In the genomic region with DNA sequence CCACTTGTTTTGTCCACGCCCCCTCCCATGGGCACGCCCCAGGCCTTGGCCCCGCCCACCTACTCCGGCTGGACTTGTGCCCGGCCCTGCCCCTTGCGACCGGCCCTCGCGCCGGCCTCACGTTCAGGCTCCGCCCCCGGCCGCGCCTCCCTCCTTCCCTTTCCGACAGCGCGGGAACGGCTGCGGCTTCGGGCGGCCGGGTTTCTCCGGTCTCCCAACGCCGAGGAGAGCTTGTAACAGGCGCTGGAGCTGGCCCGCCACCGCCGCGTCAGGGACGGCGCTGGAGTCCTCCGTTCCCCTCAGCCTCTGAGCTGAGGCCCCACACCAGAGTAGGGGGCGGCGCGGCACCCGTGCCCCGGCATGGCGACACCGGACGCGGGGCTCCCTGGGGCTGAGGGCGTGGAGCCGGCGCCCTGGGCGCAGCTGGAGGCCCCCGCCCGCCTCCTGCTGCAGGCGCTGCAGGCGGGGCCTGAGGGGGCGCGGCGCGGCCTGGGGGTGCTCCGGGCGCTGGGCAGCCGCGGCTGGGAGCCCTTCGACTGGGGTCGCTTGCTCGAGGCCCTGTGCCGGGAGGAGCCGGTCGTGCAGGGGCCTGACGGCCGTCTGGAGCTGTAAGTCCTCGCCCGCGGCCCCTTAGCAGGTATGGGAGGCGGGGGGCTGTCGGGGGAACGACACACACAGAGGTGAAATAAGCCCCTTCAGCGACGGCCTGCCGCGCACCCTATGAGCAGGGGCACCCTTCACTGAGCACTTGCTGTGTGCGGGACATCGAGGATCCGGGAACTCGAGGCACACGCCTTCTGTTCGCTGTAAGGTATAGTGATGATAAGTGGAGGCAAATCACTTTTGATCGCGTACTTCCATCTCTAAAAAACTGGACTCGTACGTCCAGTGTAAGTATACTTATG, we compare ENCODE assay signal across 8 cellular contexts. TPM values are rescaled to one million over a fixed set of nuclear protein-coding genes. Genes with fewer than 3 reads are reported as not detected.
DNase-seq lines count a peak whose midpoint lies in the region; ATAC-seq and TF ChIP-seq lines count a peak whose summit lies in the region.

A gene with protein sequence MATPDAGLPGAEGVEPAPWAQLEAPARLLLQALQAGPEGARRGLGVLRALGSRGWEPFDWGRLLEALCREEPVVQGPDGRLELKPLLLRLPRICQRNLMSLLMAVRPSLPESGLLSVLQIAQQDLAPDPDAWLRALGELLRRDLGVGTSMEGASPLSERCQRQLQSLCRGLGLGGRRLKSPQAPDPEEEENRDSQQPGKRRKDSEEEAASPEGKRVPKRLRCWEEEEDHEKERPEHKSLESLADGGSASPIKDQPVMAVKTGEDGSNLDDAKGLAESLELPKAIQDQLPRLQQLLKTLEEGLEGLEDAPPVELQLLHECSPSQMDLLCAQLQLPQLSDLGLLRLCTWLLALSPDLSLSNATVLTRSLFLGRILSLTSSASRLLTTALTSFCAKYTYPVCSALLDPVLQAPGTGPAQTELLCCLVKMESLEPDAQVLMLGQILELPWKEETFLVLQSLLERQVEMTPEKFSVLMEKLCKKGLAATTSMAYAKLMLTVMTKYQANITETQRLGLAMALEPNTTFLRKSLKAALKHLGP (plus strand): TSS at position 153 of the 905 bp plus-strand sequence. CDS start 208 bp downstream, at position 361.

- no peaks in the 10 kb centered on the region for H3K9me3 ChIP-seq in HUES48 (ENCODE audit: control insufficient read depth, insufficient read depth, low read length)
- no peaks in the 10 kb centered on the region for H3K9me3 ChIP-seq in endodermal cell (ENCODE audit: control insufficient read depth, low read length)

- H3K27me3 ChIP-seq in HUES48 (ENCODE audit: control insufficient read depth, insufficient read depth, low read length) (peaks cover 9% of the 10 kb centered on the region), endodermal cell (ENCODE audit: control insufficient read depth, insufficient read depth, low read length, poor library complexity, severe bottlenecking) (no peaks in the 10 kb centered on the region)

- H3K9ac ChIP-seq in HUES48 (ENCODE audit: low read depth, low read length): no peak within 1 kb of the TSS; the same call in 1 of the 2 replicates
- H3K9ac ChIP-seq in endodermal cell (ENCODE audit: extremely low read depth, low read length, poor library complexity, severe bottlenecking): no peak within 1 kb of the TSS

- TF ChIP-seq CTCF in endodermal cell (conservative IDR thresholded peaks at IDR 0.05): no peak
- no peak for TF ChIP-seq CTCF in mesothelial cell of epicardium (IDR thresholded peaks at IDR 0.05; ENCODE audit: unreplicated experiment)

- ATAC-seq in GM21390 (IDR thresholded peaks at IDR 0.05; ENCODE audit: unreplicated experiment): peak; percentile 89

- H3K4me3 Mint-ChIP-seq in endodermal cell (peak within 1 kb of the TSS; percentile 61), mesothelial cell of epicardium (peak within 1 kb of the TSS; percentile 74)

- H3K9me3 Mint-ChIP-seq in endodermal cell: no peaks in the 10 kb centered on the region
- no peaks in the 10 kb centered on the region for H3K9me3 Mint-ChIP-seq in mesothelial cell of epicardium

- H3K27me3 Mint-ChIP-seq in endodermal cell (ENCODE audit: insufficient read depth) (peaks cover 24% of the 10 kb centered on the region), mesothelial cell of epicardium (ENCODE audit: low read depth) (peaks cover 4% of the 10 kb centered on the region)

- in situ Hi-C loops in Caki2 (cut with HindIII; ENCODE audit: low pct_unique_long_range_greater_than_20kb, low sequenced_read_pairs): no loop called here

- WGBS in endodermal cell (ENCODE audit: insufficient coverage in 1 of 2, insufficient read length in 1 of 2), 2 experiments: 0 to 3% methylated on average over 33 to 87 of the region's 87 CpGs

- peaks cover 21% of the 10 kb centered on the region for H3K4me1 Mint-ChIP-seq in endodermal cell
- H3K4me1 Mint-ChIP-seq in mesothelial cell of epicardium: peaks cover 32% of the 10 kb centered on the region

- H3K27ac Mint-ChIP-seq in endodermal cell: peak within 1 kb of the TSS; percentile 5
- peak within 1 kb of the TSS; percentile 60 for H3K27ac Mint-ChIP-seq in mesothelial cell of epicardium

- H3K4me1 ChIP-seq in HUES48 (ENCODE audit: control insufficient read depth, insufficient read depth, low read length): peaks cover 26% of the 10 kb centered on the region
- H3K4me1 ChIP-seq in endodermal cell (ENCODE audit: control insufficient read depth, insufficient read depth, low read length): peaks cover 9% of the 10 kb centered on the region

- H3K4me3 ChIP-seq in HUES48 (ENCODE audit: low read depth, low read length): peak within 1 kb of the TSS; percentile 71
- peak within 1 kb of the TSS; percentile 85 for H3K4me3 ChIP-seq in endodermal cell (ENCODE audit: low read length)

- H3K36me3 Mint-ChIP-seq in endodermal cell (ENCODE audit: low read depth) (peaks cover 12% of the 10 kb centered on the region), mesothelial cell of epicardium (peaks cover 9% of the 10 kb centered on the region)

- H3K27ac ChIP-seq in HUES48 (ENCODE audit: low read depth, low read length) (peak within 1 kb of the TSS; percentile 81), endodermal cell (ENCODE audit: low read depth, low read length) (no peak within 1 kb of the TSS)

- H3K36me3 ChIP-seq in HUES48 (ENCODE audit: control insufficient read depth, insufficient read depth, low read length) (peaks cover 14% of the 10 kb centered on the region; the same call in 1 of the 2 replicates), endodermal cell (ENCODE audit: control insufficient read depth, insufficient read depth, low read length) (peaks cover 8% of the 10 kb centered on the region)

- DNase-seq in Caki2 (ENCODE audit: low read depth): peak; percentile 92
- DNase-seq in NOMO-1 treated with dmso at 0.1 percent for 144 hours (lab: John Stamatoyannopoulos, UW; ENCODE audit: unreplicated experiment): peak; percentile 84
- peak; percentile 90 for DNase-seq in activated CD8-positive, alpha-beta memory T cell treated with anti-CD3 and anti-CD28 coated beads, Interleukin-2, amount 50 U/mL, for 24 hours (ENCODE audit: extremely low read depth)
- DNase-seq in endodermal cell: peak; percentile 100
- peak; percentile 91 to 98 for DNase-seq in mesothelial cell of epicardium (ENCODE audit: low spot score in 2 of 2, unreplicated experiment in 2 of 2)
- DNase-seq in stimulated activated CD8-positive, alpha-beta memory T cell treated with anti-CD3 and anti-CD28 coated beads, Interleukin-15, amount 100 ng/mL, for 24 hours (ENCODE audit: low read depth): peak; percentile 90

RNA-seq across cellular contexts. Expression of the gene that starts here (rescaled TPM):
- 11.1 and 14.5 TPM in 2 replicates for total RNA-seq in Caki2 (2014; rRNA removed; shearing (Covaris generic); ENCODE audit: low replicate concordance)
- total RNA-seq in endodermal cell (10 to 100 TPM; 13.5 to 16.4 TPM), mesothelial cell of epicardium (7.0 to 8.5 TPM (median 8.0 TPM) in 3 replicates)
- 13.3 TPM for polyA plus RNA-seq in endodermal cell (2013, experiment 1 of 2)
- 14.2 TPM for polyA plus RNA-seq in endodermal cell (2013, experiment 2 of 2)
